8 cellular contexts compared by ENCODE assay signal in the genomic region with DNA sequence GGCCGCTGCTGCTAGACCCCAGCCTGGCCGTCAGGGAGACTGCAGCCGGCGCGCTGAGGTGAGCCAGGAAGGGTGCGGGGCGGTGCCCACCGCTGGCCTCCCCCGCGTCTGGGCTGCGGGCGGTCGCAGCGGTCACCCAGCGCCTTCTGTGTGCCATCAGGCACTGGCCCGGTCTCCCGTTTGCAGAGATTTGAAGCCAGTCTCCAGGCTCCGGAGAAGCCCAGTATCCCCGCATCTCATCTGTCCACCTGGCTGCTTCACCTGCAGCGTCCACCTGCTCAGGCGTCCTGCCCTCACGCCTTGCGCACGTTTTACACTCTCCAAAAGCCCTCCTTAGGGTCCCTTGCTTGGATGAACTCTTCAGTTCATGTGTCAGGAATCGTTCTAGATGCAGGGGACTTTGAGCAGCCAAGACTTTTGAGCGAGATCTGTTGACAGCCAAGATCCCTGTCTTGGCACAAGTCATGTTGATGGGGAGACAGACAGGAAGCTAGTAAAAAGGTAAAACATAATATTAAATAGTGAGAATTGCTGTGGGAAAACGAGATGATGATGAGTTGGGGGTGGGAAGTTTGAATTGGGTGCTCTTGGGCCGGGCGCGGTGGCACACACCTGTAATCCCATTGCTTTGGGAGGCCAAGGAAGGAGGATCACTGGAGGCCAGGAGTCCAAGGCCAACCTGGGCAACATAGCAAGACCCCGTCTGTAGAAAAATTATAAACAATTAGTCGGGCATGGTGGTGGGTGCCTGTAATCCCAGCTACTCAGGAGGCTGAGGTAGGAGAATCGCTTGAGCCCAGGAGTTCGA. TPM values are rescaled to one million over a fixed set of nuclear protein-coding genes. Genes with fewer than 3 reads are reported as not detected.
DNase-seq lines count a peak whose midpoint lies in the region; ATAC-seq and TF ChIP-seq lines count a peak whose summit lies in the region.

No MANE protein-coding gene starts in this region.

- no peaks in the 10 kb centered on the region for H3K27me3 ChIP-seq in left lung
- H3K27me3 ChIP-seq in thoracic aorta (replicated peaks; ENCODE audit: insufficient read depth): no peaks in the 10 kb centered on the region

- H3K4me1 ChIP-seq in left lung (peaks cover 16 to 38% of the 10 kb centered on the region in 2 donors), thoracic aorta (ENCODE audit: control insufficient read depth in 1 of 2, low read depth in 2 of 2) (peaks cover 23 to 26% of the 10 kb centered on the region in 2 donors)

- H3K4me1 Mint-ChIP-seq in activated CD4-positive, alpha-beta T cell treated with anti-CD3 and anti-CD28 coated beads, Interleukin-2, amount 10 ng/mL, durations not matched to agents 7 days and 5 days: peaks cover 44% of the 10 kb centered on the region
- peaks cover 47% of the 10 kb centered on the region for H3K4me1 Mint-ChIP-seq in activated naive CD8-positive, alpha-beta T cell (ENCODE audit: low read depth)

- no peak for DNase-seq in activated CD4-positive, alpha-beta T cell treated with anti-CD3 and anti-CD28 coated beads, Interleukin-2, amount 10 ng/mL, durations not matched to agents 7 days and 5 days
- no peak for DNase-seq in activated CD4-positive, alpha-beta T cell treated with anti-CD3 and anti-CD28 coated beads for 48 hours
- no peak for DNase-seq in left lung
- DNase-seq in thoracic aorta (ENCODE audit: low spot score): no peak
- no peak for DNase-seq in HEK293T (ENCODE audit: extremely low spot score)
- no peak for DNase-seq in LoVo (ENCODE audit: low spot score)

- H3K4me3 ChIP-seq in left lung (peak overlapping the region; percentile 98 to 99), thoracic aorta (peak overlapping the region; percentile 99)

- intact Hi-C loops in left lung (cut with DNase I): no loop called here

- H3K27me3 Mint-ChIP-seq in activated CD4-positive, alpha-beta T cell treated with anti-CD3 and anti-CD28 coated beads, Interleukin-2, amount 10 ng/mL, durations not matched to agents 7 days and 5 days: no peaks in the 10 kb centered on the region
- H3K27me3 Mint-ChIP-seq in activated naive CD8-positive, alpha-beta T cell: no peaks in the 10 kb centered on the region

- peaks cover 23% of the 10 kb centered on the region for H3K36me3 Mint-ChIP-seq in activated CD4-positive, alpha-beta T cell treated with anti-CD3 and anti-CD28 coated beads, Interleukin-2, amount 10 ng/mL, durations not matched to agents 7 days and 5 days (ENCODE audit: low read depth)
- no peaks in the 10 kb centered on the region for H3K36me3 Mint-ChIP-seq in activated naive CD8-positive, alpha-beta T cell

- peak overlapping the region; percentile 90 for H3K27ac Mint-ChIP-seq in activated CD4-positive, alpha-beta T cell treated with anti-CD3 and anti-CD28 coated beads, Interleukin-2, amount 10 ng/mL, durations not matched to agents 7 days and 5 days
- H3K27ac Mint-ChIP-seq in activated naive CD8-positive, alpha-beta T cell: peak overlapping the region; percentile 91

- H3K4me3 Mint-ChIP-seq in activated CD4-positive, alpha-beta T cell treated with anti-CD3 and anti-CD28 coated beads, Interleukin-2, amount 10 ng/mL, durations not matched to agents 7 days and 5 days: peak overlapping the region; percentile 86
- H3K4me3 Mint-ChIP-seq in activated naive CD8-positive, alpha-beta T cell: peak overlapping the region; percentile 90

- no peak for TF ChIP-seq CTCF in left lung (IDR thresholded peaks at IDR 0.05)
- TF ChIP-seq CTCF in thoracic aorta (IDR thresholded peaks at IDR 0.05): peak; percentile 23

- no peak for ATAC-seq in left lung
- ATAC-seq in thoracic aorta (ENCODE audit: insufficient number of reproducible peaks, low FRiP score, low read depth): no peak
- ATAC-seq in GM18520 (IDR thresholded peaks at IDR 0.05; ENCODE audit: unreplicated experiment): no peak

- no peaks in the 10 kb centered on the region for H3K9me3 Mint-ChIP-seq in activated CD4-positive, alpha-beta T cell treated with anti-CD3 and anti-CD28 coated beads, Interleukin-2, amount 10 ng/mL, durations not matched to agents 7 days and 5 days
- H3K9me3 Mint-ChIP-seq in activated naive CD8-positive, alpha-beta T cell (ENCODE audit: low read depth): no peaks in the 10 kb centered on the region

- H3K36me3 ChIP-seq in left lung (peaks cover 0 to 23% of the 10 kb centered on the region in 2 donors), thoracic aorta (peaks cover 7% of the 10 kb centered on the region)

- CTCF ChIA-PET in activated CD4-positive, alpha-beta T cell treated with anti-CD3 and anti-CD28 coated beads, Interleukin-2, amount 10 ng/mL, durations not matched to agents 7 days and 5 days (lab: Charles Lee): interaction anchor here (0.6 to 4.9 kb wide), 11 partner anchors 10 to 680 kb away, joined by 3 to 41 read pairs (median 4); a partner anchor contains a TSS
- CTCF ChIA-PET in HEK293T (lab: Yijun Ruan, JAX): interaction anchor here (0.7 to 3.3 kb wide), 6 partner anchors 42 to 147 kb away, joined by 3 to 27 read pairs (median 3); a partner anchor contains a TSS

- H3K27ac ChIP-seq in left lung: peak overlapping the region; percentile 94 to 98
- H3K27ac ChIP-seq in thoracic aorta: peak overlapping the region; percentile 89 to 93

- POLR2A ChIA-PET in activated CD4-positive, alpha-beta T cell treated with anti-CD3 and anti-CD28 coated beads, Interleukin-2, amount 10 ng/mL, durations not matched to agents 7 days and 5 days (lab: Charles Lee): interaction anchor here (1.2 kb wide), 1 partner anchor 144 kb away, joined by 3 read pairs; no protein-coding TSS in a partner anchor
- POLR2A ChIA-PET in HEK293T (lab: Yijun Ruan, JAX): interaction anchor here (0.7 to 1.3 kb wide), 8 partner anchors 10 to 144 kb away, joined by 3 to 13 read pairs (median 4); a partner anchor contains a TSS

- H3K9me3 ChIP-seq in left lung (no peaks in the 10 kb centered on the region), thoracic aorta (no peaks in the 10 kb centered on the region)

TF ChIP-seq in HEK293T, 16 proteins besides CTCF, POLR2A, EP300 and RAD21:
- no peak for TF ChIP-seq FOXA1 (IDR thresholded peaks at IDR 0.05)
- no peak for TF ChIP-seq NFRKB (IDR thresholded peaks at IDR 0.05)
- TF ChIP-seq SUZ12 (IDR thresholded peaks at IDR 0.05): no peak
- TF ChIP-seq HDGF (IDR thresholded peaks at IDR 0.05; ENCODE audit: borderline replicate concordance): no peak
- TF ChIP-seq, protein P1, sequence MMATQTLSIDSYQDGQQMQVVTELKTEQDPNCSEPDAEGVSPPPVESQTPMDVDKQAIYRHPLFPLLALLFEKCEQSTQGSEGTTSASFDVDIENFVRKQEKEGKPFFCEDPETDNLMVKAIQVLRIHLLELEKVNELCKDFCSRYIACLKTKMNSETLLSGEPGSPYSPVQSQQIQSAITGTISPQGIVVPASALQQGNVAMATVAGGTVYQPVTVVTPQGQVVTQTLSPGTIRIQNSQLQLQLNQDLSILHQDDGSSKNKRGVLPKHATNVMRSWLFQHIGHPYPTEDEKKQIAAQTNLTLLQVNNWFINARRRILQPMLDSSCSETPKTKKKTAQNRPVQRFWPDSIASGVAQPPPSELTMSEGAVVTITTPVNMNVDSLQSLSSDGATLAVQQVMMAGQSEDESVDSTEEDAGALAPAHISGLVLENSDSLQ (IDR thresholded peaks at IDR 0.05): no peak

RNA-seq across cellular contexts. Expression of a gene that starts 0.9 kb away (rescaled TPM):
- 10 to 100 TPM; 21.5 to 21.6 TPM for total RNA-seq in activated CD4-positive, alpha-beta T cell treated with anti-CD3 and anti-CD28 coated beads, Interleukin-2, amount 10 ng/mL, durations not matched to agents 7 days and 5 days
- total RNA-seq in left lung (10 to 100 TPM; 19.0 to 27.1 TPM), thoracic aorta (10 to 100 TPM; 23.4 to 30.8 TPM)

RNA-seq across cellular contexts. Expression of a gene that starts 41.7 kb away (rescaled TPM):
- total RNA-seq in activated CD4-positive, alpha-beta T cell treated with anti-CD3 and anti-CD28 coated beads, Interleukin-2, amount 10 ng/mL, durations not matched to agents 7 days and 5 days: 10 to 100 TPM; 22.7 to 29.1 TPM
- total RNA-seq in left lung (10 to 100 TPM; 22.2 to 28.7 TPM), thoracic aorta (10 to 100 TPM; 14.2 to 36.5 TPM)
